Comparison of ENCODE assay signal across 1 cellular context in genomic region chr6:111483736-111484654, GRCh38.
TF ChIP-seq lines count a peak whose summit lies in the region.

No MANE protein-coding gene starts in this region.

TF ChIP-seq in HepG2, 621 proteins besides CTCF, POLR2A, EP300 and RAD21 (continued from another document and continues in another):
- TF ChIP-seq ZNF451 (CRISPR knock-in tag; IDR thresholded peaks at IDR 0.05) (no peak), FOXA3 (CRISPR knock-in tag; IDR thresholded peaks at IDR 0.05) (peak; percentile 50), ZBTB7B (CRISPR knock-in tag; IDR thresholded peaks at IDR 0.05) (peak; percentile 50; the same call in 1 of the 2 replicates), ATF7-NPFF (CRISPR knock-in tag; IDR thresholded peaks at IDR 0.05; ENCODE audit: low read depth) (peak; percentile 71), ZNF605 (CRISPR knock-in tag; IDR thresholded peaks at IDR 0.05) (peak; percentile 97), ZC3H13 (CRISPR knock-in tag; IDR thresholded peaks at IDR 0.05) (no peak), CREB3 (CRISPR knock-in tag; IDR thresholded peaks at IDR 0.05) (peak; percentile 62), MATR3 (CRISPR knock-in tag; IDR thresholded peaks at IDR 0.05) (no peak), ZNF614 (CRISPR knock-in tag; IDR thresholded peaks at IDR 0.05; ENCODE audit: borderline replicate concordance) (peak; percentile 68; the same call in 1 of the 2 replicates), ARNT (IDR thresholded peaks at IDR 0.05) (no peak), ZNF740 (CRISPR knock-in tag; IDR thresholded peaks at IDR 0.05) (peak; percentile 64; the same call in 1 of the 2 replicates), ZNF567 (CRISPR knock-in tag; IDR thresholded peaks at IDR 0.05; ENCODE audit: borderline replicate concordance) (no peak), MXD1 (CRISPR knock-in tag; IDR thresholded peaks at IDR 0.05) (peak; percentile 34; the same call in 1 of the 2 replicates), ZMYM4 (CRISPR knock-in tag; IDR thresholded peaks at IDR 0.05) (peak; percentile 73; the same call in 1 of the 2 replicates), ZNF441 (CRISPR knock-in tag; IDR thresholded peaks at IDR 0.05; ENCODE audit: borderline replicate concordance) (no peak; the same call in 1 of the 2 replicates), FOXJ3 (CRISPR knock-in tag; IDR thresholded peaks at IDR 0.05; ENCODE audit: borderline replicate concordance) (peak; percentile 76; the same call in 1 of the 2 replicates), ZSCAN9 (CRISPR knock-in tag; IDR thresholded peaks at IDR 0.05; ENCODE audit: borderline replicate concordance) (peak; percentile 29), PRDM4 (CRISPR knock-in tag; IDR thresholded peaks at IDR 0.05; ENCODE audit: borderline replicate concordance) (peak; percentile 27; the same call in 1 of the 2 replicates), SUZ12 (IDR thresholded peaks at IDR 0.05; ENCODE audit: low read depth, low read length) (no peak), REL (CRISPR knock-in tag; conservative IDR thresholded peaks at IDR 0.05) (no peak), BRCA1 (CRISPR knock-in tag; IDR thresholded peaks at IDR 0.05) (no peak; the same call in 1 of the 2 replicates), ZNF280D (CRISPR knock-in tag; IDR thresholded peaks at IDR 0.05) (peak; percentile 75), JDP2 (CRISPR knock-in tag; IDR thresholded peaks at IDR 0.05; ENCODE audit: borderline replicate concordance) (no peak; the same call in 1 of the 2 replicates), HOXA7 (CRISPR knock-in tag; IDR thresholded peaks at IDR 0.05) (no peak), ZNF142 (CRISPR knock-in tag; IDR thresholded peaks at IDR 0.05) (peak; percentile 88), FIP1L1 (IDR thresholded peaks at IDR 0.05; ENCODE audit: borderline replicate concordance, insufficient read depth, low read depth, low read length) (0 out of 2 replicates have a peak, but pooled peaks have one; percentile 89), ZSCAN21 (CRISPR knock-in tag; IDR thresholded peaks at IDR 0.05; ENCODE audit: borderline replicate concordance) (peak; percentile 82), ZNF446 (CRISPR knock-in tag; IDR thresholded peaks at IDR 0.05) (peak; percentile 95), ZNF503 (CRISPR knock-in tag; IDR thresholded peaks at IDR 0.05) (peak; percentile 62), NFIC (IDR thresholded peaks at IDR 0.05; ENCODE audit: low read length) (no peak; the same call in none of the 2 replicates), ZEB1 (IDR thresholded peaks at IDR 0.05; ENCODE audit: insufficient replicate concordance, low read depth) (peak; percentile 49), RAD51 (IDR thresholded peaks at IDR 0.05; ENCODE audit: borderline replicate concordance) (no peak), ELF1 (CRISPR knock-in tag; IDR thresholded peaks at IDR 0.05) (no peak; the same call in 1 of the 2 replicates), SMARCC2 (IDR thresholded peaks at IDR 0.05) (no peak), HNRNPH1 (optimal IDR thresholded peaks at IDR 0.05; ENCODE audit: low read depth, low read length) (peak; percentile 89), NCOA2 (CRISPR knock-in tag; IDR thresholded peaks at IDR 0.05) (peak; percentile 60), PBX2 (CRISPR knock-in tag; IDR thresholded peaks at IDR 0.05) (no peak), KAT8 (CRISPR knock-in tag; IDR thresholded peaks at IDR 0.05) (peak; percentile 84), PHF8 (CRISPR knock-in tag; IDR thresholded peaks at IDR 0.05) (peak; percentile 89; the same call in 1 of the 2 replicates), SRSF4 (IDR thresholded peaks at IDR 0.05; ENCODE audit: low read depth, low read length, poor library complexity, severe bottlenecking) (no peak), GRHL1 (CRISPR knock-in tag; conservative IDR thresholded peaks at IDR 0.05) (no peak), IRF2 (CRISPR knock-in tag; IDR thresholded peaks at IDR 0.05) (peak; percentile 30), ZNF350 (CRISPR knock-in tag; IDR thresholded peaks at IDR 0.05; ENCODE audit: borderline replicate concordance, low read depth) (peak; percentile 65; the same call in 1 of the 2 replicates), CEBPG (CRISPR knock-in tag; IDR thresholded peaks at IDR 0.05) (no peak; the same call in none of the 2 replicates), NFATC3 (CRISPR knock-in tag; IDR thresholded peaks at IDR 0.05) (no peak), ZNF225 (CRISPR knock-in tag; IDR thresholded peaks at IDR 0.05) (no peak; the same call in 1 of the 2 replicates), ETV5 (CRISPR knock-in tag; IDR thresholded peaks at IDR 0.05; ENCODE audit: borderline replicate concordance) (peak; percentile 69), ZNF296 (CRISPR knock-in tag; conservative IDR thresholded peaks at IDR 0.05) (0 out of 2 replicates have a peak, but pooled peaks have one; percentile 29), ZBTB8A (CRISPR knock-in tag; IDR thresholded peaks at IDR 0.05; ENCODE audit: borderline replicate concordance, low read depth) (0 out of 2 replicates have a peak, but pooled peaks have one; percentile 15), TOE1 (CRISPR knock-in tag; IDR thresholded peaks at IDR 0.05) (no peak; the same call in 1 of the 2 replicates)
